In the genomic region with DNA sequence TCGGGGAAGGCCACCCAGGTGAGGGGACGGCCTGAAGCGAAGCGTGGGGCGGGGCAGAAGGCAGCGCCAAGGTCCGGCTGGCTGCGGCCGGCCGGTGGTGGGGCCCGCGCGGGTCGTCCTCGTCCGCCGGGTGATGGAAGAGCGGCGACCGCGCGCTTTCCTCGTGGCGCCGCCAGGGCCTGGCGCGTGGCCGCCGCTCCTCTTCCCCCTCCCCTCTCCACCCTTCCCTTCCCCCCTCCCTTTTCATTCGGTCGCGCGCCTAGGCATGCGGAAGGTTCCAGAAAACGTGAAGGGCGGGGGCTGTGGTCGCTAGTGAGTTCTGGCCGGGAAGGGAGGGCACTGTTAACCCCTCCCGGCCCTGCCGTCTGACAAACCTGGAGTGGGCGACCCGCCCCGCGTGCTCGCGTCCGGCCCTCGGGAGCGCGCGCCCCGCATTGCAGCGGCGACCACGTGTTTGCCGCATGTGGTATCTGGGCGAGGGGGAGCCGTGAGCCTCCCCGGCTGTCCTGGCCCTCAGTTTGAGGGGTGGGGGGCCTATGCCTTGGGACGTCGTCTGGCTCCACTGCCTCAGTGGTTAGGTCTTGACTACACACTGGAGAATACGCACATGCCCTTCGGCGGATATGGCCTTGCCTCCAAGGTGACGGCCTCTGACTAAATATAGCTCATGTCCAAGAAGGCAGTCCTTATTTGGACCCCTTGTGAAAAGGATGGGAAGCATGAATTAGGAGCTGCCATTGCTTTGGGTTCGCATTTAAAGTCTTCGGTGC, we compare ENCODE assay signal across 8 cellular contexts. TPM values are rescaled to one million over a fixed set of nuclear protein-coding genes. Genes with fewer than 3 reads are reported as not detected.
DNase-seq lines count a peak whose midpoint lies in the region; ATAC-seq and TF ChIP-seq lines count a peak whose summit lies in the region.

No MANE protein-coding gene starts in this region.

- DNase-seq in COLO668 (lab: John Stamatoyannopoulos, UW; ENCODE audit: unreplicated experiment) (peak; percentile 78), HT-29 (ENCODE audit: low spot score) (peak; percentile 75), T-cell (peak; percentile 43 to 70 (median 60)), hepatic stellate cell (ENCODE audit: low spot score) (peak; percentile 45), retinal pigment epithelial cell (ENCODE audit: low read depth) (no peak), cerebellar nuclear complex (lab: John Stamatoyannopoulos, UW) (no peak)

- no peaks in the 10 kb centered on the region for H3K9me3 Mint-ChIP-seq in T-cell

- peak overlapping the region; percentile 92 to 96 (median 94) for H3K4me3 Mint-ChIP-seq in T-cell

- H3K27ac Mint-ChIP-seq in T-cell = peak overlapping the region; percentile 93 to 95

- CTCF ChIA-PET in T-cell (lab: Charles Lee) = interaction anchor here (0.6 to 8.7 kb wide), 8 partner anchors 11 to 203 kb away, joined by 3 to 63 read pairs (median 4); a partner anchor contains a TSS

- POLR2A ChIA-PET in T-cell (lab: Charles Lee) = interaction anchor here (0.6 to 1.3 kb wide), 9 partner anchors 13 to 600 kb away, joined by 3 to 11 read pairs (median 5); no protein-coding TSS in a partner anchor

- no peaks in the 10 kb centered on the region for H3K27me3 Mint-ChIP-seq in T-cell

- peaks cover 31% of the 10 kb centered on the region for H3K36me3 Mint-ChIP-seq in T-cell

- ATAC-seq in GM19467 (IDR thresholded peaks at IDR 0.05; ENCODE audit: unreplicated experiment) = peak; percentile 27
- peak; percentile 63 to 72 (median 64) for ATAC-seq in T-cell (replicated peaks in 1 of 4)

- peak overlapping the region; percentile 100 for H3K27ac ChIP-seq in angular gyrus (ENCODE audit: low read depth, low read length)

- H3K4me1 Mint-ChIP-seq in T-cell = peaks cover 45 to 49% (median 45%) of the 10 kb centered on the region in 3 donors

- no peak for TF ChIP-seq CTCF in retinal pigment epithelial cell (conservative IDR thresholded peaks at IDR 0.05; ENCODE audit: low read depth, low read length)

- H3K4me3 ChIP-seq in retinal pigment epithelial cell (ENCODE audit: low read length) = peak overlapping the region; percentile 74

RNA-seq across cellular contexts. Expression of a gene that starts 0.6 kb away (rescaled TPM):
- 168 and 205 TPM in 2 replicates for total RNA-seq in HT-29 (2014; rRNA removed; shearing (Covaris generic))
- 100 to 1,000 TPM; 110 to 184 (median 165) TPM for total RNA-seq in T-cell

RNA-seq across cellular contexts. Expression of a gene that starts 21.7 kb away (rescaled TPM):
- 23.9 and 38.8 TPM in 2 replicates for total RNA-seq in HT-29 (2014; rRNA removed; shearing (Covaris generic))
- 10 to 100 TPM; 20.4 to 29.7 (median 25.7) TPM for total RNA-seq in T-cell

RNA-seq across cellular contexts. Expression of a gene that starts 37.8 kb away (rescaled TPM):
- 92.3 and 93.1 TPM in 2 replicates for total RNA-seq in HT-29 (2014; rRNA removed; shearing (Covaris generic))
- total RNA-seq in T-cell = 100 to 1,000 TPM in 1 of 5 donors, 10 to 100 TPM in 4; 76.2 to 102 (median 84.5) TPM

RNA-seq across cellular contexts. Expression of a gene that starts 44.7 kb away (rescaled TPM):
- total RNA-seq in HT-29 (2014; rRNA removed; shearing (Covaris generic)) = 2.7 and 10.4 TPM in 2 replicates
- 10 to 100 TPM; 25.0 to 40.1 (median 33.9) TPM for total RNA-seq in T-cell

RNA-seq across cellular contexts. Expression of a gene that starts 56.0 kb away (rescaled TPM):
- 107 and 109 TPM in 2 replicates for total RNA-seq in HT-29 (2014; rRNA removed; shearing (Covaris generic))
- 10 to 100 TPM; 49.9 to 74.6 (median 64.3) TPM for total RNA-seq in T-cell

Comparison
In these comparisons a context has a peak if more than half of its experiments do, and no peak if none do; other contexts are left out.
1. DNase-seq: peak in COLO668 (single experiment), HT-29 (single experiment), T-cell (34 of 34) and hepatic stellate cell (single experiment); none in retinal pigment epithelial cell (single experiment) and cerebellar nuclear complex (0 of 2).